Comparison of ENCODE assay signal across 1 cellular context in the genomic region with DNA sequence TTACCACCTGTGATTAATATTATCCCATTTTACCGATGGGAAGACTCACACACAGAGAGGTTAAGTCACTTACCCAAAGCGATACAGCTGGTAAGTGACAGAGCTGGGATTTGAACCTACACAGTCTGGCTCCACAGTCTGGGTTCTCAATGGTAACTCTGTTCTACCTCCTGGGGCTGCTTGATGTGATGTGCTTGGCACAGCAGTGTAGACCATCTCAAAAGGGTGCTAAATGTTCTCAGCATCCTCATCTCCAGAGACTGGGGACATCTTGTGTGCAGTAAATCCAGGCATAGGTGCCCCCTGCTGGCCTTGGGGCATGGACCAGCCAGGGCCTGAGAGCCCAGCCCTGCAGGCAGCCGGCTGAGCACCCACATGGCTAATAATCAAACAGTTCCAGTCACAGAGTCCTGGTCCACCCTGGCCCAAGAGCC.
TF ChIP-seq lines count a peak whose summit lies in the region.

No MANE protein-coding gene starts in this region.

TF ChIP-seq in GM23338, 12 proteins besides CTCF, POLR2A, EP300 and RAD21 (continued from another document):
- TF ChIP-seq, protein P1, sequence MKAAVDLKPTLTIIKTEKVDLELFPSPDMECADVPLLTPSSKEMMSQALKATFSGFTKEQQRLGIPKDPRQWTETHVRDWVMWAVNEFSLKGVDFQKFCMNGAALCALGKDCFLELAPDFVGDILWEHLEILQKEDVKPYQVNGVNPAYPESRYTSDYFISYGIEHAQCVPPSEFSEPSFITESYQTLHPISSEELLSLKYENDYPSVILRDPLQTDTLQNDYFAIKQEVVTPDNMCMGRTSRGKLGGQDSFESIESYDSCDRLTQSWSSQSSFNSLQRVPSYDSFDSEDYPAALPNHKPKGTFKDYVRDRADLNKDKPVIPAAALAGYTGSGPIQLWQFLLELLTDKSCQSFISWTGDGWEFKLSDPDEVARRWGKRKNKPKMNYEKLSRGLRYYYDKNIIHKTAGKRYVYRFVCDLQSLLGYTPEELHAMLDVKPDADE (IDR thresholded peaks at IDR 0.05), result no peak
- no peak for TF ChIP-seq EZH2 (IDR thresholded peaks at IDR 0.05; ENCODE audit: low read depth, unreplicated experiment)
- TF ChIP-seq, protein P2, sequence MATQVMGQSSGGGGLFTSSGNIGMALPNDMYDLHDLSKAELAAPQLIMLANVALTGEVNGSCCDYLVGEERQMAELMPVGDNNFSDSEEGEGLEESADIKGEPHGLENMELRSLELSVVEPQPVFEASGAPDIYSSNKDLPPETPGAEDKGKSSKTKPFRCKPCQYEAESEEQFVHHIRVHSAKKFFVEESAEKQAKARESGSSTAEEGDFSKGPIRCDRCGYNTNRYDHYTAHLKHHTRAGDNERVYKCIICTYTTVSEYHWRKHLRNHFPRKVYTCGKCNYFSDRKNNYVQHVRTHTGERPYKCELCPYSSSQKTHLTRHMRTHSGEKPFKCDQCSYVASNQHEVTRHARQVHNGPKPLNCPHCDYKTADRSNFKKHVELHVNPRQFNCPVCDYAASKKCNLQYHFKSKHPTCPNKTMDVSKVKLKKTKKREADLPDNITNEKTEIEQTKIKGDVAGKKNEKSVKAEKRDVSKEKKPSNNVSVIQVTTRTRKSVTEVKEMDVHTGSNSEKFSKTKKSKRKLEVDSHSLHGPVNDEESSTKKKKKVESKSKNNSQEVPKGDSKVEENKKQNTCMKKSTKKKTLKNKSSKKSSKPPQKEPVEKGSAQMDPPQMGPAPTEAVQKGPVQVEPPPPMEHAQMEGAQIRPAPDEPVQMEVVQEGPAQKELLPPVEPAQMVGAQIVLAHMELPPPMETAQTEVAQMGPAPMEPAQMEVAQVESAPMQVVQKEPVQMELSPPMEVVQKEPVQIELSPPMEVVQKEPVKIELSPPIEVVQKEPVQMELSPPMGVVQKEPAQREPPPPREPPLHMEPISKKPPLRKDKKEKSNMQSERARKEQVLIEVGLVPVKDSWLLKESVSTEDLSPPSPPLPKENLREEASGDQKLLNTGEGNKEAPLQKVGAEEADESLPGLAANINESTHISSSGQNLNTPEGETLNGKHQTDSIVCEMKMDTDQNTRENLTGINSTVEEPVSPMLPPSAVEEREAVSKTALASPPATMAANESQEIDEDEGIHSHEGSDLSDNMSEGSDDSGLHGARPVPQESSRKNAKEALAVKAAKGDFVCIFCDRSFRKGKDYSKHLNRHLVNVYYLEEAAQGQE (IDR thresholded peaks at IDR 0.05; ENCODE audit: unreplicated experiment), result no peak
- TF ChIP-seq ZNF114 (CRISPR knock-in tag; IDR thresholded peaks at IDR 0.05), result no peak
